8 cellular contexts compared by ENCODE assay signal in the genomic region with DNA sequence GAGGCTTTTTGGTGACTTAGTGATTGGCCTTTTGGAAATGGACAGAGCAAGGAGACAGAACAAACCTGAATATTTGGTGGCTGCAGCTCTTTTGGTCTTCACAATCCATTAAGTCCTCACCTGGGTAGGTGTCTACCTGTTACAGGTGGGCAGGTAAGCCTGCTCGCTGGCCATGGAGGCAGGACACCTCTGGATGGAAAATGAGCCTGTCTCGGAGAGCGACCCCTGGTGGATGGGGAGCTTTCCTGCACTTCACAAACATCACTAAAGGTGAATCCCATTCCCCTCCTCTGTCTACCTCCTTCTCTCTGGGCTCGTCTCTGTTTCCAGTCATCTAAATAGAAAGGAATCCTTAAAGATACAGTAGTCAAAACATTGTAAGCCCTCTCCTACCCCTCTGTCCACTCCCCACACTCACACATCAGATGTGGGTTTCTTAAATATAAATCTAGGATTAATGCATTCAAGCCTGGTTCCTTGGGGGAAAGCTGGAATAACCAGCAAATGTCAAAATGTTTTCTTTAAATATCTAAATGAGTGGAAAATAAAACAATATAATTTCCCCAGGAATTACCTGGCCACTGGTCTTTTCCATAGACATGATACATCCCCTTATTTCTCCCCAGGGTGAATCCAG.
A peak's percentile ranks its signal among the peaks of the same experiment; 100 is the strongest.
DNase-seq lines count a peak whose midpoint lies in the region; ATAC-seq and TF ChIP-seq lines count a peak whose summit lies in the region.

No MANE protein-coding gene starts in this region.

- no peaks in the 10 kb centered on the region for H3K4me1 Mint-ChIP-seq in immature natural killer cell

- no peaks in the 10 kb centered on the region for H3F3A ChIP-seq in PC-3 (ENCODE audit: low read length, unreplicated experiment)

- CTCF ChIA-PET in PC-3 (lab: Charles Lee) = no interaction called here

- peak; percentile 62 for TF ChIP-seq CTCF in PC-3 (conservative IDR thresholded peaks at IDR 0.05; ENCODE audit: low read depth, low read length)

- H3K4me2 ChIP-seq in PC-3 (ENCODE audit: low read length) = no peak overlapping the region

- H3K9me2 ChIP-seq in PC-3 (replicated peaks; ENCODE audit: low read length) = no peaks in the 10 kb centered on the region

- H2AFZ ChIP-seq in PC-3 (ENCODE audit: low read length) = no peak overlapping the region

- no peaks in the 10 kb centered on the region for H3K9me3 ChIP-seq in PC-3 (ENCODE audit: low read length)

- DNase-seq in activated gamma-delta T cell treated with Interleukin-2 at 50 U/mL for 16 hours (peak; percentile 52), activated gamma-delta T cell (lab: John Stamatoyannopoulos, UW) (no peak), PC-3 (peak; percentile 38), immature natural killer cell (peak; percentile 44 to 54 (median 51))
- peak; percentile 20 for DNase-seq in activated T-helper 1 cell treated with anti-CD3 and anti-CD28 coated beads, Interleukin-2, amount 50 U/mL, for 16 hours (ENCODE audit: low read depth in 1 of 2, low spot score in 1 of 2)
- peak; percentile 10 to 11 for DNase-seq in stimulated activated CD8-positive, alpha-beta memory T cell treated with anti-CD3 and anti-CD28 coated beads, Interleukin-15, amount 100 ng/mL, for 48 hours (ENCODE audit: low read depth in 2 of 2)

- H3K27me3 ChIP-seq in PC-3 (ENCODE audit: low read length) = no peaks in the 10 kb centered on the region; the same call in 1 of the 2 replicates

- intact Hi-C loops in PC-3 (cut with micrococcal nuclease) = no loop called here

- no peak overlapping the region for H3K4me3 Mint-ChIP-seq in immature natural killer cell

- H3K4me3 ChIP-seq in PC-3 (ENCODE audit: low read length) = no peak overlapping the region

- no peaks in the 10 kb centered on the region for H3K4me1 ChIP-seq in PC-3 (ENCODE audit: insufficient read depth, low read length)

- H3K9me3 Mint-ChIP-seq in immature natural killer cell = no peaks in the 10 kb centered on the region

- H3K79me2 ChIP-seq in PC-3 (ENCODE audit: low read length) = no peaks in the 10 kb centered on the region

- no peaks in the 10 kb centered on the region for H3K36me3 ChIP-seq in PC-3 (ENCODE audit: low read depth, low read length)

- no peak overlapping the region for H3K27ac Mint-ChIP-seq in immature natural killer cell

- POLR2A ChIA-PET in PC-3 (lab: Charles Lee; ENCODE audit: unreplicated experiment) = no interaction called here

- no peak overlapping the region for H3K9ac ChIP-seq in PC-3 (ENCODE audit: low read length)

- no TSS peak for BruUV-seq in PC-3 (replicated peaks; lab: Mats Ljungman, UMichigan)

- no peaks in the 10 kb centered on the region for H3K27me3 Mint-ChIP-seq in immature natural killer cell (ENCODE audit: low read depth in 3 of 3)

- H3K36me3 Mint-ChIP-seq in immature natural killer cell = peaks cover 0 to 2% (median 0%) of the 10 kb centered on the region in 3 donors

- H4K20me1 ChIP-seq in PC-3 (ENCODE audit: low read length) = no peaks in the 10 kb centered on the region

- ATAC-seq in PC-3 = no peak
- ATAC-seq in HG02870 (IDR thresholded peaks at IDR 0.05; ENCODE audit: unreplicated experiment) = no peak
- ATAC-seq in GM19324 (IDR thresholded peaks at IDR 0.05; ENCODE audit: low FRiP score, unreplicated experiment) = no peak

- H3K27ac ChIP-seq in PC-3 (ENCODE audit: low read length) = no peak overlapping the region
